In genomic region chr18:32373995-32374394, GRCh38 we compare ENCODE assay signal across 10 cellular contexts.
DNase-seq lines count a peak whose midpoint lies in the region; TF ChIP-seq lines count a peak whose summit lies in the region.
"Had no signal": no experiment of that assay in that cellular context is flagged by ENCODE, and none has a peak within 500 bp of the region (broad histone marks: within the 10 kb centered on the region; RNA-seq: fewer than 3 reads in every experiment).

No MANE protein-coding gene starts in this region.

- H3K79me2 ChIP-seq in mammary epithelial cell (ENCODE audit: insufficient read depth, low read length) (no peaks in the 10 kb centered on the region), neural progenitor cell (ENCODE audit: low read depth) (no peaks in the 10 kb centered on the region)

- H3K36me3 ChIP-seq in mammary epithelial cell (ENCODE audit: insufficient read depth, low read length) (no peaks in the 10 kb centered on the region), neural progenitor cell (no peaks in the 10 kb centered on the region), H7 (replicated peaks; ENCODE audit: control insufficient read depth, insufficient read depth, low read length) (no peaks in the 10 kb centered on the region)

- H3K4me2 ChIP-seq in mammary epithelial cell (ENCODE audit: insufficient read depth, low read depth, low read length) (no peak overlapping the region), neural progenitor cell (no peak overlapping the region)

- peaks cover 2% of the 10 kb centered on the region for H3K27me3 Mint-ChIP-seq in neural progenitor cell (ENCODE audit: insufficient read depth, low read depth)

- H3K9me3 Mint-ChIP-seq in neural progenitor cell, result no peaks in the 10 kb centered on the region
- H3K9me3 Mint-ChIP-seq: immature natural killer cell; T-helper 1 cell treated with Interleukin-12 subunit alpha and Interleukin-12 subunit beta and Interleukin-4 antibody, amounts not matched to agents 30 μg/mL and 1 μg/mL, for 36 hours had no signal

- no peaks in the 10 kb centered on the region for H3F3A ChIP-seq in neural progenitor cell (ENCODE audit: low read depth)

- no peaks in the 10 kb centered on the region for H3K27me3 ChIP-seq in mammary epithelial cell (ENCODE audit: insufficient read depth, low read length)
- H3K27me3 ChIP-seq in neural progenitor cell, result no peaks in the 10 kb centered on the region
- no peaks in the 10 kb centered on the region for H3K27me3 ChIP-seq in H7 (ENCODE audit: control insufficient read depth, insufficient read depth, low read length)

- no peak overlapping the region for H3K4me3 Mint-ChIP-seq in neural progenitor cell
- H3K4me3 Mint-ChIP-seq: immature natural killer cell; T-helper 1 cell treated with Interleukin-12 subunit alpha and Interleukin-12 subunit beta and Interleukin-4 antibody, amounts not matched to agents 30 μg/mL and 1 μg/mL, for 36 hours had no signal

- H3K9me3 ChIP-seq in mammary epithelial cell (replicated peaks; ENCODE audit: insufficient read depth, low read length), result no peaks in the 10 kb centered on the region
- no peaks in the 10 kb centered on the region for H3K9me3 ChIP-seq in neural progenitor cell (ENCODE audit: low read depth)

- H3K4me1 ChIP-seq in mammary epithelial cell (ENCODE audit: insufficient read depth, low read length), result peaks cover 41% of the 10 kb centered on the region
- H3K4me1 ChIP-seq in neural progenitor cell, result no peaks in the 10 kb centered on the region

- H3K27ac ChIP-seq in mammary epithelial cell (ENCODE audit: insufficient read depth, low read depth, low read length), result peak overlapping the region; percentile 0
- no peak overlapping the region for H3K27ac ChIP-seq in neural progenitor cell

- TF ChIP-seq CTCF in mammary epithelial cell (conservative IDR thresholded peaks at IDR 0.05 in 1 of 2, IDR thresholded peaks at IDR 0.05 in 1 of 2; ENCODE audit: extremely low read depth in 1 of 2, insufficient read depth in 1 of 2, low read depth in 1 of 2, low read length in 2 of 2) (no peak), neural progenitor cell (IDR thresholded peaks at IDR 0.05) (no peak)

- CTCF ChIA-PET in mammary epithelial cell (lab: Charles Lee; ENCODE audit: low non-redundant PET), result interaction anchor here (0.6 to 1.6 kb wide), 3 partner anchors 9 to 206 kb away, joined by 5 to 6 read pairs (median 5); partner anchors contain the start of gene GAREM1

- peaks cover 5% of the 10 kb centered on the region for H3K36me3 Mint-ChIP-seq in neural progenitor cell
- H3K36me3 Mint-ChIP-seq: immature natural killer cell had no signal

- DNase-seq in G401 (ENCODE audit: low spot score) (peak; percentile 75), NCI-H345 (lab: John Stamatoyannopoulos, UW) (peak; percentile 63), mammary epithelial cell (peak; percentile 59), myocyte (ENCODE audit: low read depth) (peak; percentile 61), amygdala (lab: John Stamatoyannopoulos, UW) (no peak), NAMALWA (ENCODE audit: low spot score) (no peak), neural progenitor cell (ENCODE audit: low spot score) (no peak), H7 (no peak)
- DNase-seq: immature natural killer cell had no signal

- H3K27ac Mint-ChIP-seq in neural progenitor cell, result no peak overlapping the region
- H3K27ac Mint-ChIP-seq: immature natural killer cell; T-helper 1 cell treated with Interleukin-12 subunit alpha and Interleukin-12 subunit beta and Interleukin-4 antibody, amounts not matched to agents 30 μg/mL and 1 μg/mL, for 36 hours had no signal

- in situ Hi-C loops in G401 (cut with HindIII; ENCODE audit: low sequenced_read_pairs) (no loop called here), mammary epithelial cell (cut with MboI; ENCODE audit: low sequenced_read_pairs in 2 of 2) (no loop called here)

- intact Hi-C loops in mammary epithelial cell (cut with micrococcal nuclease), result no loop called here

- H2AFZ ChIP-seq in mammary epithelial cell (ENCODE audit: low read depth, low read length) (no peak overlapping the region), neural progenitor cell (replicated peaks) (no peak overlapping the region)

- no peaks in the 10 kb centered on the region for H3K4me1 Mint-ChIP-seq in neural progenitor cell
- H3K4me1 Mint-ChIP-seq: immature natural killer cell had no signal

- WGBS in mammary epithelial cell (ENCODE audit: low coverage, missing lambda C conversion rate), result 62% methylated on average over 3 of the region's 3 CpGs

- H3K4me3 ChIP-seq in mammary epithelial cell (replicated peaks in 1 of 3; ENCODE audit: insufficient read depth in 1 of 3, low read depth in 2 of 3, low read length in 3 of 3) (no peak overlapping the region), neural progenitor cell (no peak overlapping the region), H7 (ENCODE audit: insufficient read depth, low read depth, low read length) (no peak overlapping the region)

- H4K20me1 ChIP-seq in mammary epithelial cell (ENCODE audit: insufficient read depth, low read length) (no peaks in the 10 kb centered on the region), neural progenitor cell (ENCODE audit: low read depth) (no peaks in the 10 kb centered on the region)

- dilution Hi-C loops in mammary epithelial cell (cut with HindIII; ENCODE audit: low sequenced_read_pairs), result no loop called here

- no TSS peak for BruUV-seq in mammary epithelial cell (replicated peaks; lab: Mats Ljungman, UMichigan)

- H3K9ac ChIP-seq in mammary epithelial cell (ENCODE audit: insufficient read depth, low read length) (no peak overlapping the region), neural progenitor cell (no peak overlapping the region)

Comparison
In these comparisons a context has a peak if more than half of its experiments do, and no peak if none do; other contexts are left out.
1. DNase-seq: peak in G401 (single experiment), NCI-H345 (single experiment), mammary epithelial cell (single experiment) and myocyte (single experiment); none in amygdala (0 of 56), NAMALWA (single experiment), neural progenitor cell (single experiment) and H7 (single experiment).